In the genomic region with DNA sequence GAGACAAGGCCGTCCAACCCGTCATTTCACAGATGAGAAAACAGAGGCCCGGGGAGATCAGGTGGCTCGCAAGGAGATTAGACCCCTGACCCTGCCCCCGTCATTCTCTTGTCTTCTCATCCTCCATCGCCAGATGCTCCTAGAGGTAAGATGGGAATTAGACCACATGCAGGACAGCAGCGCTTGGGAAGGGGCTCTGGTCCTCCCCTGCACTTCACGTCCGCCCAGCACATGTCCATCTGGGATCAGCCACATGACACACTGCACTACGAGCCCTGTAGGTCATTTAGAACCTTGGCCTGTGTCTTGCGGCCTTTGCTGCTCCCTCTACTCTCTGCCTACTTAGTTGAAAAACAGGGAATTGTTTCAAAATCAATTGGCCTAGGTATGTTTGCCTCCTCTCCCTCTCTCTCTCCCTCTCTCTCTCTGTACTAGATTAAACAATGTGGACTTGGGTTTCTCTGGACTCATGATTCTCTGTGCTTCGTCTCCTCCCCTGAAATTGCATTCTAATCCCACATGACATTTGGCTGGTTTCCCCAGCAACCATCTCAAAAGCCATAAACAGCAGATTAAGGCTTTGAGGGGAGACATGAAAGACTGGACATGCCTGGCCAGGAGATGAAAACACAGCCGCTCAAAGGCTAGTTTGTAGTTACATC, we compare ENCODE assay signal across 2 cellular contexts.
A peak's percentile ranks its signal among the peaks of the same experiment; 100 is the strongest.
TF ChIP-seq lines count a peak whose summit lies in the region.

No MANE protein-coding gene starts in this region.

TF ChIP-seq in WTC11, 78 proteins besides CTCF, POLR2A, EP300 and RAD21:
- TF ChIP-seq GABPB1 (CRISPR knock-in tag; IDR thresholded peaks at IDR 0.05) (peak; percentile 51; the same call in 1 of the 2 replicates), KAT7 (CRISPR knock-in tag; IDR thresholded peaks at IDR 0.05; ENCODE audit: borderline replicate concordance) (no peak), ZBTB21 (CRISPR knock-in tag; IDR thresholded peaks at IDR 0.05; ENCODE audit: borderline replicate concordance) (no peak), ZNF512 (CRISPR knock-in tag; IDR thresholded peaks at IDR 0.05; ENCODE audit: borderline replicate concordance) (no peak), NFATC4 (CRISPR knock-in tag; IDR thresholded peaks at IDR 0.05) (no peak), ZNF121 (CRISPR knock-in tag; IDR thresholded peaks at IDR 0.05) (no peak)

TF ChIP-seq in HepG2, 621 proteins besides CTCF, POLR2A, EP300 and RAD21 (continues in another document):
- TF ChIP-seq MXI1 (IDR thresholded peaks at IDR 0.05; ENCODE audit: borderline replicate concordance, low read depth, low read length) (peak; percentile 57; the same call in 1 of the 3 replicates), GATA4 (IDR thresholded peaks at IDR 0.05; ENCODE audit: borderline replicate concordance, low read depth) (no peak), SOX5 (CRISPR knock-in tag; IDR thresholded peaks at IDR 0.05; ENCODE audit: borderline replicate concordance) (peak; percentile 85), ARID2 (CRISPR knock-in tag; IDR thresholded peaks at IDR 0.05; ENCODE audit: borderline replicate concordance) (no peak), MXD4 (CRISPR knock-in tag; IDR thresholded peaks at IDR 0.05) (peak; percentile 48; the same call in 1 of the 2 replicates), SUZ12 (IDR thresholded peaks at IDR 0.05; ENCODE audit: low read depth, low read length) (no peak), JUNB (CRISPR knock-in tag; IDR thresholded peaks at IDR 0.05; ENCODE audit: borderline replicate concordance) (no peak), MNT (IDR thresholded peaks at IDR 0.05) (peak; percentile 69), NONO (IDR thresholded peaks at IDR 0.05) (no peak), NONO (CRISPR knock-in tag; conservative IDR thresholded peaks at IDR 0.05) (0 out of 2 replicates have a peak, but pooled peaks have one; percentile 18), ZNF335 (CRISPR knock-in tag; IDR thresholded peaks at IDR 0.05) (0 out of 2 replicates have a peak, but pooled peaks have one; percentile 33), ZNF350 (CRISPR knock-in tag; IDR thresholded peaks at IDR 0.05; ENCODE audit: borderline replicate concordance, low read depth) (no peak), JUN (CRISPR knock-in tag; IDR thresholded peaks at IDR 0.05) (peak; percentile 82), ZEB1 (IDR thresholded peaks at IDR 0.05; ENCODE audit: insufficient replicate concordance, low read depth) (peak; percentile 9), TFE3 (CRISPR knock-in tag; IDR thresholded peaks at IDR 0.05) (0 out of 2 replicates have a peak, but pooled peaks have one; percentile 57), PAX8 (CRISPR knock-in tag; IDR thresholded peaks at IDR 0.05; ENCODE audit: borderline replicate concordance) (0 out of 2 replicates have a peak, but pooled peaks have one; percentile 33), ZNF296 (CRISPR knock-in tag; conservative IDR thresholded peaks at IDR 0.05) (peak; percentile 75; the same call in 1 of the 2 replicates), ESRRA (CRISPR knock-in tag; IDR thresholded peaks at IDR 0.05; ENCODE audit: low read depth) (0 out of 2 replicates have a peak, but pooled peaks have one; percentile 50), PHB2 (IDR thresholded peaks at IDR 0.05; ENCODE audit: partially characterized antibody) (no peak), TBL1XR1 (IDR thresholded peaks at IDR 0.05; ENCODE audit: borderline replicate concordance, low read length, partially characterized antibody) (peak; percentile 17), ZNF232 (CRISPR knock-in tag; IDR thresholded peaks at IDR 0.05; ENCODE audit: borderline replicate concordance) (peak; percentile 69; the same call in 1 of the 2 replicates), ZSCAN25 (CRISPR knock-in tag; IDR thresholded peaks at IDR 0.05) (peak; percentile 74), ZNF337 (CRISPR knock-in tag; IDR thresholded peaks at IDR 0.05; ENCODE audit: borderline replicate concordance, low read depth) (no peak), ZMYM4 (CRISPR knock-in tag; IDR thresholded peaks at IDR 0.05) (peak; percentile 41; the same call in 1 of the 2 replicates), THAP9 (CRISPR knock-in tag; IDR thresholded peaks at IDR 0.05; ENCODE audit: borderline replicate concordance) (no peak; the same call in 1 of the 2 replicates), MEF2D (CRISPR knock-in tag; IDR thresholded peaks at IDR 0.05) (no peak; the same call in 1 of the 2 replicates), KDM6A (CRISPR knock-in tag; IDR thresholded peaks at IDR 0.05; ENCODE audit: low read depth) (peak; percentile 26; the same call in 1 of the 2 replicates), ZNF468 (CRISPR knock-in tag; IDR thresholded peaks at IDR 0.05) (peak; percentile 93), PCBP2 (optimal IDR thresholded peaks at IDR 0.05; ENCODE audit: low read depth, low read length, poor library complexity, severe bottlenecking) (no peak), IRF2 (CRISPR knock-in tag; IDR thresholded peaks at IDR 0.05) (no peak), NFKB2 (CRISPR knock-in tag; IDR thresholded peaks at IDR 0.05; ENCODE audit: borderline replicate concordance) (peak; percentile 62; the same call in 1 of the 2 replicates), FOXK1 (CRISPR knock-in tag; IDR thresholded peaks at IDR 0.05; ENCODE audit: borderline replicate concordance, low read depth) (peak; percentile 53; the same call in 1 of the 2 replicates)
- TF ChIP-seq, protein P1, sequence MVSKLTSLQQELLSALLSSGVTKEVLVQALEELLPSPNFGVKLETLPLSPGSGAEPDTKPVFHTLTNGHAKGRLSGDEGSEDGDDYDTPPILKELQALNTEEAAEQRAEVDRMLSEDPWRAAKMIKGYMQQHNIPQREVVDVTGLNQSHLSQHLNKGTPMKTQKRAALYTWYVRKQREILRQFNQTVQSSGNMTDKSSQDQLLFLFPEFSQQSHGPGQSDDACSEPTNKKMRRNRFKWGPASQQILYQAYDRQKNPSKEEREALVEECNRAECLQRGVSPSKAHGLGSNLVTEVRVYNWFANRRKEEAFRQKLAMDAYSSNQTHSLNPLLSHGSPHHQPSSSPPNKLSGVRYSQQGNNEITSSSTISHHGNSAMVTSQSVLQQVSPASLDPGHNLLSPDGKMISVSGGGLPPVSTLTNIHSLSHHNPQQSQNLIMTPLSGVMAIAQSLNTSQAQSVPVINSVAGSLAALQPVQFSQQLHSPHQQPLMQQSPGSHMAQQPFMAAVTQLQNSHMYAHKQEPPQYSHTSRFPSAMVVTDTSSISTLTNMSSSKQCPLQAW (CRISPR knock-in tag; IDR thresholded peaks at IDR 0.05): peak; percentile 82; the same call in 1 of the 2 replicates
- TF ChIP-seq, protein P2, sequence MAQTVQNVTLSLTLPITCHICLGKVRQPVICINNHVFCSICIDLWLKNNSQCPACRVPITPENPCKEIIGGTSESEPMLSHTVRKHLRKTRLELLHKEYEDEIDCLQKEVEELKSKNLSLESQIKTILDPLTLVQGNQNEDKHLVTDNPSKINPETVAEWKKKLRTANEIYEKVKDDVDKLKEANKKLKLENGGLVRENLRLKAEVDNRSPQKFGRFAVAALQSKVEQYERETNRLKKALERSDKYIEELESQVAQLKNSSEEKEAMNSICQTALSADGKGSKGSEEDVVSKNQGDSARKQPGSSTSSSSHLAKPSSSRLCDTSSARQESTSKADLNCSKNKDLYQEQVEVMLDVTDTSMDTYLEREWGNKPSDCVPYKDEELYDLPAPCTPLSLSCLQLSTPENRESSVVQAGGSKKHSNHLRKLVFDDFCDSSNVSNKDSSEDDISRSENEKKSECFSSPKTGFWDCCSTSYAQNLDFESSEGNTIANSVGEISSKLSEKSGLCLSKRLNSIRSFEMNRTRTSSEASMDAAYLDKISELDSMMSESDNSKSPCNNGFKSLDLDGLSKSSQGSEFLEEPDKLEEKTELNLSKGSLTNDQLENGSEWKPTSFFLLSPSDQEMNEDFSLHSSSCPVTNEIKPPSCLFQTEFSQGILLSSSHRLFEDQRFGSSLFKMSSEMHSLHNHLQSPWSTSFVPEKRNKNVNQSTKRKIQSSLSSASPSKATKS (CRISPR knock-in tag; IDR thresholded peaks at IDR 0.05): no peak
- TF ChIP-seq, protein P3, sequence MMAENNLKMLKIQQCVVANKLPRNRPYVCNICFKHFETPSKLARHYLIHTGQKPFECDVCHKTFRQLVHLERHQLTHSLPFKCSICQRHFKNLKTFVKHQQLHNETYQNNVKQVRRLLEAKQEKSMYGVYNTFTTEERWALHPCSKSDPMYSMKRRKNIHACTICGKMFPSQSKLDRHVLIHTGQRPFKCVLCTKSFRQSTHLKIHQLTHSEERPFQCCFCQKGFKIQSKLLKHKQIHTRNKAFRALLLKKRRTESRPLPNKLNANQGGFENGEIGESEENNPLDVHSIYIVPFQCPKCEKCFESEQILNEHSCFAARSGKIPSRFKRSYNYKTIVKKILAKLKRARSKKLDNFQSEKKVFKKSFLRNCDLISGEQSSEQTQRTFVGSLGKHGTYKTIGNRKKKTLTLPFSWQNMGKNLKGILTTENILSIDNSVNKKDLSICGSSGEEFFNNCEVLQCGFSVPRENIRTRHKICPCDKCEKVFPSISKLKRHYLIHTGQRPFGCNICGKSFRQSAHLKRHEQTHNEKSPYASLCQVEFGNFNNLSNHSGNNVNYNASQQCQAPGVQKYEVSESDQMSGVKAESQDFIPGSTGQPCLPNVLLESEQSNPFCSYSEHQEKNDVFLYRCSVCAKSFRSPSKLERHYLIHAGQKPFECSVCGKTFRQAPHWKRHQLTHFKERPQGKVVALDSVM (CRISPR knock-in tag; IDR thresholded peaks at IDR 0.05): peak; percentile 51; the same call in 1 of the 2 replicates
- TF ChIP-seq, protein P4, sequence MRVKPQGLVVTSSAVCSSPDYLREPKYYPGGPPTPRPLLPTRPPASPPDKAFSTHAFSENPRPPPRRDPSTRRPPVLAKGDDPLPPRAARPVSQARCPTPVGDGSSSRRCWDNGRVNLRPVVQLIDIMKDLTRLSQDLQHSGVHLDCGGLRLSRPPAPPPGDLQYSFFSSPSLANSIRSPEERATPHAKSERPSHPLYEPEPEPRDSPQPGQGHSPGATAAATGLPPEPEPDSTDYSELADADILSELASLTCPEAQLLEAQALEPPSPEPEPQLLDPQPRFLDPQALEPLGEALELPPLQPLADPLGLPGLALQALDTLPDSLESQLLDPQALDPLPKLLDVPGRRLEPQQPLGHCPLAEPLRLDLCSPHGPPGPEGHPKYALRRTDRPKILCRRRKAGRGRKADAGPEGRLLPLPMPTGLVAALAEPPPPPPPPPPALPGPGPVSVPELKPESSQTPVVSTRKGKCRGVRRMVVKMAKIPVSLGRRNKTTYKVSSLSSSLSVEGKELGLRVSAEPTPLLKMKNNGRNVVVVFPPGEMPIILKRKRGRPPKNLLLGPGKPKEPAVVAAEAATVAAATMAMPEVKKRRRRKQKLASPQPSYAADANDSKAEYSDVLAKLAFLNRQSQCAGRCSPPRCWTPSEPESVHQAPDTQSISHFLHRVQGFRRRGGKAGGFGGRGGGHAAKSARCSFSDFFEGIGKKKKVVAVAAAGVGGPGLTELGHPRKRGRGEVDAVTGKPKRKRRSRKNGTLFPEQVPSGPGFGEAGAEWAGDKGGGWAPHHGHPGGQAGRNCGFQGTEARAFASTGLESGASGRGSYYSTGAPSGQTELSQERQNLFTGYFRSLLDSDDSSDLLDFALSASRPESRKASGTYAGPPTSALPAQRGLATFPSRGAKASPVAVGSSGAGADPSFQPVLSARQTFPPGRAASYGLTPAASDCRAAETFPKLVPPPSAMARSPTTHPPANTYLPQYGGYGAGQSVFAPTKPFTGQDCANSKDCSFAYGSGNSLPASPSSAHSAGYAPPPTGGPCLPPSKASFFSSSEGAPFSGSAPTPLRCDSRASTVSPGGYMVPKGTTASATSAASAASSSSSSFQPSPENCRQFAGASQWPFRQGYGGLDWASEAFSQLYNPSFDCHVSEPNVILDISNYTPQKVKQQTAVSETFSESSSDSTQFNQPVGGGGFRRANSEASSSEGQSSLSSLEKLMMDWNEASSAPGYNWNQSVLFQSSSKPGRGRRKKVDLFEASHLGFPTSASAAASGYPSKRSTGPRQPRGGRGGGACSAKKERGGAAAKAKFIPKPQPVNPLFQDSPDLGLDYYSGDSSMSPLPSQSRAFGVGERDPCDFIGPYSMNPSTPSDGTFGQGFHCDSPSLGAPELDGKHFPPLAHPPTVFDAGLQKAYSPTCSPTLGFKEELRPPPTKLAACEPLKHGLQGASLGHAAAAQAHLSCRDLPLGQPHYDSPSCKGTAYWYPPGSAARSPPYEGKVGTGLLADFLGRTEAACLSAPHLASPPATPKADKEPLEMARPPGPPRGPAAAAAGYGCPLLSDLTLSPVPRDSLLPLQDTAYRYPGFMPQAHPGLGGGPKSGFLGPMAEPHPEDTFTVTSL (CRISPR knock-in tag; IDR thresholded peaks at IDR 0.05; ENCODE audit: borderline replicate concordance): peak; percentile 70; the same call in 1 of the 2 replicates
